In genomic region chr2:171521361-171522056, GRCh38 we compare ENCODE assay signal across 8 cellular contexts. TPM values are rescaled to one million over a fixed set of nuclear protein-coding genes. Genes with fewer than 3 reads are reported as not detected.
DNase-seq lines count a peak whose midpoint lies in the region; ATAC-seq and TF ChIP-seq lines count a peak whose summit lies in the region.

No MANE protein-coding gene starts in this region.

- peak overlapping the region in 6 of 11 experiments; percentile 76 to 88 (median 86); a peak in 11 of 22 replicates for H3K4me2 ChIP-seq in BLaER1 treated with 17β-estradiol and CSF1 and Interleukin-3, amounts not matched to agents 10 nM and 100 nM

- peak overlapping the region; percentile 95 to 100 (median 96) for H3K27ac Mint-ChIP-seq in nephron

- H3K9me3 Mint-ChIP-seq in nephron = no peaks in the 10 kb centered on the region

- peak overlapping the region; percentile 93 to 98 (median 94) for H3K4me3 Mint-ChIP-seq in nephron

- peaks cover 0 to 2% (median 0%) of the 10 kb centered on the region in 11 experiments; a peak in 1 of 22 replicates for H4K20me1 ChIP-seq in BLaER1 treated with 17β-estradiol and CSF1 and Interleukin-3, amounts not matched to agents 10 nM and 100 nM

- TF ChIP-seq CTCF in dorsolateral prefrontal cortex (IDR thresholded peaks at IDR 0.05 in 54 of 56, conservative IDR thresholded peaks at IDR 0.05 in 2 of 56; ENCODE audit: low read depth in 1 of 56, partially characterized antibody in 56 of 56) (no peak), nephron (IDR thresholded peaks at IDR 0.05; ENCODE audit: unreplicated experiment in 3 of 3) (no peak)

- no peaks in the 10 kb centered on the region for H3K36me3 ChIP-seq in BLaER1 treated with 17β-estradiol and CSF1 and Interleukin-3, amounts not matched to agents 10 nM and 100 nM

- H3K4me1 Mint-ChIP-seq in nephron = peaks cover 45% of the 10 kb centered on the region

- no peak overlapping the region for H3K27ac ChIP-seq in BLaER1 treated with 17β-estradiol and CSF1 and Interleukin-3, amounts not matched to agents 10 nM and 100 nM
- H3K27ac ChIP-seq in dorsolateral prefrontal cortex = peak overlapping the region in 58 of 59 donors; percentile 21 to 97 (median 91)

- peaks cover 9% of the 10 kb centered on the region for H3K27me3 Mint-ChIP-seq in nephron (ENCODE audit: low read depth)

- intact Hi-C loops in dorsolateral prefrontal cortex (cut with DNase I) = loop anchor here (2.0 to 10.0 kb wide), 3 partner anchors 87 to 593 kb away; partner anchors contain the start of genes DCAF17 (in 1 of the 2), DYNC1I2 (in 1 of the 2) and GORASP2 (in 1 of the 2)

- DNase-seq in Jurkat, Clone E6-1 (ENCODE audit: low read depth, low spot score) = no peak
- DNase-seq in dorsolateral prefrontal cortex (no peak), foreskin melanocyte (no peak)
- no peak for DNase-seq in stimulated activated CD4-positive, alpha-beta T cell treated with anti-CD3 and anti-CD28 coated beads, Interleukin-2, amount 100 ng/mL, for 48 hours

- no peak for ATAC-seq in HG03439 (IDR thresholded peaks at IDR 0.05; ENCODE audit: unreplicated experiment)
- ATAC-seq in GM18907 (IDR thresholded peaks at IDR 0.05; ENCODE audit: unreplicated experiment) = no peak

- H3K4me3 ChIP-seq in BLaER1 treated with 17β-estradiol and CSF1 and Interleukin-3, amounts not matched to agents 10 nM and 100 nM = peak overlapping the region in 5 of 10 experiments; percentile 51 to 71 (median 55); a peak in 8 of 20 replicates
- peak overlapping the region; percentile 83 for H3K4me3 ChIP-seq in Jurkat, Clone E6-1 (ENCODE audit: low read length)
- H3K4me3 ChIP-seq in dorsolateral prefrontal cortex = peak overlapping the region in 58 of 59 donors; percentile 57 to 92 (median 77)

- H3K36me3 Mint-ChIP-seq in nephron (ENCODE audit: low read depth) = no peaks in the 10 kb centered on the region

- peaks cover 0 to 16% (median 12%) of the 10 kb centered on the region in 10 experiments; a peak in 9 of 20 replicates for H3K4me1 ChIP-seq in BLaER1 treated with 17β-estradiol and CSF1 and Interleukin-3, amounts not matched to agents 10 nM and 100 nM

- peaks cover 15 to 31% (median 24%) of the 10 kb centered on the region in 11 experiments; a peak in 20 of 22 replicates for H3K9me3 ChIP-seq in BLaER1 treated with 17β-estradiol and CSF1 and Interleukin-3, amounts not matched to agents 10 nM and 100 nM (replicated peaks in 1 of 11)

- peaks cover 53 to 64% (median 60%) of the 10 kb centered on the region in 11 experiments for H3K27me3 ChIP-seq in BLaER1 treated with 17β-estradiol and CSF1 and Interleukin-3, amounts not matched to agents 10 nM and 100 nM
- H3K27me3 ChIP-seq in dorsolateral prefrontal cortex = peaks cover 0 to 18% (median 0%) of the 10 kb centered on the region in 45 donors

- H3K9ac ChIP-seq in BLaER1 treated with 17β-estradiol and CSF1 and Interleukin-3, amounts not matched to agents 10 nM and 100 nM = no peak overlapping the region

RNA-seq across cellular contexts. Expression of gene CYBRD1, which starts 0.8 kb away (rescaled TPM):
- 20.1 TPM for polyA plus RNA-seq in Jurkat, Clone E6-1 (2012; ENCODE audit: insufficient read depth, insufficient read length)
- 100 to 1,000 TPM in 1 of 120 experiments, 10 to 100 TPM in 119; 14.0 to 100 (median 38.9) TPM for total RNA-seq in dorsolateral prefrontal cortex

Comparison
In these comparisons a context has a peak if more than half of its experiments do, and no peak if none do; other contexts are left out.
1. H3K27ac ChIP-seq: peak in dorsolateral prefrontal cortex (58 of 59); none in BLaER1 treated with 17β-estradiol and CSF1 and Interleukin-3, amounts not matched to agents 10 nM and 100 nM (0 of 11).